Comparison of ENCODE assay signal across 9 cellular contexts in the genomic region with DNA sequence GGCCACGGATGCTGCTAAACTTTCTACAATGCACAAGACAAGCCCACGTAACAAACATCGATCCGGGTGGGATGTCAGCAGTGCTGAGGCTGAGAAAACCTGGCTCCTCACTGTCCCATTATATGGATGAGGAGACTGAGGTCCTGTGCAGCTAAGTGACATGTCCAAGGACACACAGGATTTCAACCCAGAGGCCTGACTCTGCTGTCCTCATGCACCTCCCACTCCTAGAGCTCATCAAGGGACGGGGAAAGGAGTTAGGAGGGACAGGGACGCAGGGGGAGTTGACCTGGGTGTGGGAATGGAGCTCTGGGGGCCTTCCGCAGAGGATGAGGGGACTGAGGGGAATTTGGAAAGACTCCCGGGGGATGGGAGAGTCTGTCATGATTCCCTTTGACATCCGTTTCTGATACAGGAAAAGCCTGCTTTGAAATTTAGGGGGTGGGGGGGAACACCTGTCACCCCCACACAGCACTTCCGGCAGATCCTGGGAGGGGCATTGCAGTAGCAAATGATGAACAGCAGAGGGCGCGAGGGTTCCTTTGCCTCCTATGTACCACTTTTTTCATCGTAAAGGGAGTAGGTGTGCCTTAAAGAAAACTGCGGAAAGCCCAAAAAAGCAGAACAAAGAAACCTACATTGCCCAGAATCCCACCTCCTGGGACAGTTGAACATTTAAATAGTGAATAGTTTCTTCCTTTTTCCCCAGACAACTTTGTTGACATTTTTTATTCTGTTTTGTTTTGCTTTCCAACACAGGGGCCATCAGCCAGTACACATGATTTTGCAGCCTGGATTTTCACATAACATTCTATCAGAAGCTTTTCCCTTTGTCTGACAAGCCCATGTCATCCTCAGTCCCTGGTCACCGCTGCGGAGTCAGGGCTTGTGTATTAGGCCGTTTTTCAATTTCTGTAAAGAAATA. TPM values are rescaled to one million over a fixed set of nuclear protein-coding genes. Genes with fewer than 3 reads are reported as not detected.
DNase-seq lines count a peak whose midpoint lies in the region; ATAC-seq and TF ChIP-seq lines count a peak whose summit lies in the region.
"Had no signal": no experiment of that assay in that cellular context is flagged by ENCODE, and none has a peak within 500 bp of the region (broad histone marks: within the 10 kb centered on the region; RNA-seq: fewer than 3 reads in every experiment).

No MANE protein-coding gene starts in this region.

- TF ChIP-seq POLR2A in vagina (IDR thresholded peaks at IDR 0.05), result no peak

- TF ChIP-seq CTCF in KMS-11 (conservative IDR thresholded peaks at IDR 0.05; ENCODE audit: low read depth, low read length), result peak; percentile 99
- TF ChIP-seq CTCF in Panc1 (IDR thresholded peaks at IDR 0.05), result peak; percentile 98
- TF ChIP-seq CTCF in foreskin fibroblast (IDR thresholded peaks at IDR 0.05; ENCODE audit: low read depth, low read length), result peak; percentile 99
- TF ChIP-seq CTCF in vagina (IDR thresholded peaks at IDR 0.05), result peak; percentile 83 to 93 (median 92)

- DNase-seq in DMS 273 (lab: John Stamatoyannopoulos, UW; ENCODE audit: unreplicated experiment) (peak; percentile 85), Panc1 (ENCODE audit: low read depth, low spot score) (no peak), foreskin fibroblast (peak; percentile 30 to 71), pons (ENCODE audit: low spot score) (peak; percentile 45), vagina (ENCODE audit: extremely low spot score in 2 of 2) (no peak)
- peak; percentile 61 for DNase-seq in activated T-helper 2 cell treated with anti-CD3 and anti-CD28 coated beads, Interferon-gamma antibody, Interleukin-2, Interleukin-4, amounts not matched to agents 10 μg/mL and 5 μg/mL and 100 μg/mL, durations not matched to agents 14 hours and 24 hours and 36 hours (ENCODE audit: low spot score)

- 0 out of 2 replicates have a peak overlapping the region, but pooled peaks have one; percentile 10 for H3K4me2 ChIP-seq in KMS-11

- intact Hi-C loops in Panc1 (cut with micrococcal nuclease; ENCODE audit: unreplicated experiment) (no loop called here), vagina (cut with DNase I) (no loop called here)
- intact Hi-C loops in activated T-helper 2 cell treated with anti-CD3 and anti-CD28 coated beads, Interferon-gamma antibody, Interleukin-2, Interleukin-4, amounts not matched to agents 10 μg/mL and 5 μg/mL and 100 μg/mL, durations not matched to agents 14 hours and 24 hours and 36 hours (cut with micrococcal nuclease), result loop anchor here (2.0 to 10.0 kb wide), 2 partner anchors 237 to 393 kb away; no protein-coding TSS in a partner anchor

- H3K4me3 ChIP-seq in KMS-11 (IDR thresholded peaks at IDR 0.05; ENCODE audit: insufficient read depth, low read depth, low read length), result no peak overlapping the region
- H3K4me3 ChIP-seq in Panc1 (ENCODE audit: low read depth in 2 of 2, low read length in 2 of 2), result no peak overlapping the region
- H3K4me3 ChIP-seq in foreskin fibroblast (ENCODE audit: low read depth in 1 of 2, low read length in 2 of 2), result no peak overlapping the region
- no peak overlapping the region for H3K4me3 ChIP-seq in vagina
- H3K4me3 ChIP-seq: SK-N-MC had no signal

- no peaks in the 10 kb centered on the region for H3K36me3 Mint-ChIP-seq in activated T-helper 2 cell treated with anti-CD3 and anti-CD28 coated beads, Interferon-gamma antibody, Interleukin-2, Interleukin-4, amounts not matched to agents 10 μg/mL and 5 μg/mL and 100 μg/mL, durations not matched to agents 14 hours and 24 hours and 36 hours (ENCODE audit: low read depth)

- no peak overlapping the region for H3K27ac Mint-ChIP-seq in activated T-helper 2 cell treated with anti-CD3 and anti-CD28 coated beads, Interferon-gamma antibody, Interleukin-2, Interleukin-4, amounts not matched to agents 10 μg/mL and 5 μg/mL and 100 μg/mL, durations not matched to agents 14 hours and 24 hours and 36 hours

- H3K4me3 Mint-ChIP-seq in activated T-helper 2 cell treated with anti-CD3 and anti-CD28 coated beads, Interferon-gamma antibody, Interleukin-2, Interleukin-4, amounts not matched to agents 10 μg/mL and 5 μg/mL and 100 μg/mL, durations not matched to agents 14 hours and 24 hours and 36 hours (ENCODE audit: low read depth), result no peak overlapping the region

- H3K4me1 Mint-ChIP-seq in activated T-helper 2 cell treated with anti-CD3 and anti-CD28 coated beads, Interferon-gamma antibody, Interleukin-2, Interleukin-4, amounts not matched to agents 10 μg/mL and 5 μg/mL and 100 μg/mL, durations not matched to agents 14 hours and 24 hours and 36 hours (ENCODE audit: low read depth), result no peaks in the 10 kb centered on the region

- H2AFZ ChIP-seq in KMS-11 (ENCODE audit: low read depth), result no peak overlapping the region

- H4K20me1 ChIP-seq in KMS-11 (ENCODE audit: insufficient read depth), result no peaks in the 10 kb centered on the region

- no peaks in the 10 kb centered on the region for H3K9me3 Mint-ChIP-seq in activated T-helper 2 cell treated with anti-CD3 and anti-CD28 coated beads, Interferon-gamma antibody, Interleukin-2, Interleukin-4, amounts not matched to agents 10 μg/mL and 5 μg/mL and 100 μg/mL, durations not matched to agents 14 hours and 24 hours and 36 hours

- no peak overlapping the region for H3K27ac ChIP-seq in KMS-11
- no peak overlapping the region for H3K27ac ChIP-seq in Panc1 (ENCODE audit: low read length)
- H3K27ac ChIP-seq in vagina, result no peak overlapping the region
- H3K27ac ChIP-seq: SK-N-MC had no signal

- no peaks in the 10 kb centered on the region for H3K79me2 ChIP-seq in KMS-11 (ENCODE audit: insufficient read depth, low read depth)

- H3K9me3 ChIP-seq in Panc1 (ENCODE audit: control insufficient read depth, insufficient read depth, low read depth, low read length) (no peaks in the 10 kb centered on the region), vagina (no peaks in the 10 kb centered on the region)

- CTCF ChIA-PET in Panc1 (lab: Charles Lee), result interaction anchor here (0.6 to 0.7 kb wide), 2 partner anchors 363 to 843 kb away, joined by 3 read pairs; no protein-coding TSS in a partner anchor

- peaks cover 1% of the 10 kb centered on the region for H3K27me3 Mint-ChIP-seq in activated T-helper 2 cell treated with anti-CD3 and anti-CD28 coated beads, Interferon-gamma antibody, Interleukin-2, Interleukin-4, amounts not matched to agents 10 μg/mL and 5 μg/mL and 100 μg/mL, durations not matched to agents 14 hours and 24 hours and 36 hours (ENCODE audit: low read depth)

- no peaks in the 10 kb centered on the region for H3K27me3 ChIP-seq in KMS-11 (ENCODE audit: insufficient read depth, low read depth)
- H3K27me3 ChIP-seq in Panc1 (ENCODE audit: control insufficient read depth, insufficient read depth, low read length), result no peaks in the 10 kb centered on the region
- no peaks in the 10 kb centered on the region for H3K27me3 ChIP-seq in vagina

- POLR2A ChIA-PET in Panc1 (lab: Charles Lee), result no interaction called here

- no TSS peak for BruUV-seq in Panc1 (replicated peaks; lab: Mats Ljungman, UMichigan)

- in situ Hi-C loops in Panc1 (cut with HindIII; ENCODE audit: low pct_unique_long_range_greater_than_20kb, low sequenced_read_pairs), result no loop called here

- H3K9ac ChIP-seq in KMS-11, result no peak overlapping the region

- H3K4me1 ChIP-seq in KMS-11 (ENCODE audit: low read depth, poor library complexity, severe bottlenecking) (peaks cover 2% of the 10 kb centered on the region), Panc1 (ENCODE audit: control insufficient read depth, insufficient read depth, low read length) (0 out of 2 replicates have a peak, but pooled peaks cover under 1% of the 10 kb centered on the region), vagina (no peaks in the 10 kb centered on the region)

- ATAC-seq in Panc1, result peak; percentile 79; the same call in 1 of the 2 replicates
- no peak for ATAC-seq in GM19328 (IDR thresholded peaks at IDR 0.05; ENCODE audit: unreplicated experiment)

- no peaks in the 10 kb centered on the region for H3K36me3 ChIP-seq in KMS-11 (ENCODE audit: insufficient read depth)
- H3K36me3 ChIP-seq in Panc1 (ENCODE audit: control insufficient read depth, insufficient read depth, low read length), result no peaks in the 10 kb centered on the region
- H3K36me3 ChIP-seq in vagina, result no peaks in the 10 kb centered on the region

RNA-seq across cellular contexts. Expression of gene SLC2A10, which starts 48.6 kb away (rescaled TPM):
- total RNA-seq in Panc1 (2021; ENCODE audit: unreplicated experiment) (1.6 TPM), vagina (21.6 TPM)
- 1.5 TPM for polyA plus RNA-seq in Panc1 (2012; ENCODE audit: insufficient read length)
- not detected in 2 replicates for total RNA-seq in activated T-helper 2 cell treated with anti-CD3 and anti-CD28 coated beads, Interferon-gamma antibody, Interleukin-2, Interleukin-4, amounts not matched to agents 10 μg/mL and 5 μg/mL and 100 μg/mL, durations not matched to agents 14 hours and 24 hours and 36 hours

Comparison
In these comparisons a context has a peak if more than half of its experiments do, and no peak if none do; other contexts are left out.
1. DNase-seq: peak in DMS 273 (single experiment), activated T-helper 2 cell treated with anti-CD3 and anti-CD28 coated beads, Interferon-gamma antibody, Interleukin-2, Interleukin-4, amounts not matched to agents 10 μg/mL and 5 μg/mL and 100 μg/mL, durations not matched to agents 14 hours and 24 hours and 36 hours (single experiment), foreskin fibroblast (2 of 2) and pons (single experiment); none in Panc1 (single experiment) and vagina (0 of 2).
2. Peak in every context shown above with its lines, with median percentiles within 50 percentile points of each other: CTCF ChIP-seq.